ENCODE assay signal across 13 cellular contexts in the genomic region with DNA sequence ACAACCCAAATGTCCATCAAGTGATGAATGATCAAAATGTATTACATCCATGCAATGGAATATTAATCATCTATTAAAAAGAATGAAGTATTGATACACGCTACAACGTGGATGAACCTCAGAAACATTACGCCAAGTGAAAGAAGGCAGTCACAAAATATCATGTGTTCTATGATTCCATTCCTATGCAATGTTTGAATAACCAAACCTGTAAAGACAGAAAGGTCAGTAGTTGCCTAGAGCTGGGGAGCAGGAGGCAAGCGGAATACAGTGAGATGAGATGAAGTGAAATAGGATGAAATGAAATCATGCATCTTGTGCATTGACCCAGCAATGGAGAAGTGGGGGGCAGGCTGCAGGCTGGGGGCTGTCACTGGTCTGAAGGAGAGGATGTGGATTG. TPM values are rescaled to one million over a fixed set of nuclear protein-coding genes. Genes with fewer than 3 reads are reported as not detected.
DNase-seq lines count a peak whose midpoint lies in the region; ATAC-seq and TF ChIP-seq lines count a peak whose summit lies in the region.
"Had no signal": no experiment of that assay in that cellular context is flagged by ENCODE, and none has a peak within 500 bp of the region (broad histone marks: within the 10 kb centered on the region; RNA-seq: fewer than 3 reads in every experiment).

No MANE protein-coding gene starts in this region.

- H3K27ac Mint-ChIP-seq in CD8-positive, alpha-beta memory T cell = peak overlapping the region; percentile 79 to 98 (median 96)
- peak overlapping the region; percentile 98 for H3K27ac Mint-ChIP-seq in activated T-helper 17 cell treated with anti-CD3 and anti-CD28 coated beads, Interleukin-2, amount 50 U/mL, for 72 hours
- H3K27ac Mint-ChIP-seq: H9, IgD-negative memory B cell had no signal

- H3K36me3 ChIP-seq in CD8-positive, alpha-beta memory T cell (ENCODE audit: insufficient read depth, low read length) = no peaks in the 10 kb centered on the region
- no peaks in the 10 kb centered on the region for H3K36me3 ChIP-seq in MM.1S (replicated peaks; ENCODE audit: insufficient read depth, low read length)
- H3K36me3 ChIP-seq: adrenal gland had no signal

- H3K27ac ChIP-seq in AG04450 (ENCODE audit: low read depth, low read length) (peak overlapping the region; percentile 81), MM.1S (ENCODE audit: low read length) (no peak overlapping the region)
- H3K27ac ChIP-seq in CD8-positive, alpha-beta memory T cell (ENCODE audit: low read depth, low read length) = no peak overlapping the region
- H3K27ac ChIP-seq: adrenal gland had no signal

- H3K36me3 Mint-ChIP-seq in CD8-positive, alpha-beta memory T cell = no peaks in the 10 kb centered on the region
- H3K36me3 Mint-ChIP-seq in activated T-helper 17 cell treated with anti-CD3 and anti-CD28 coated beads, Interleukin-2, amount 50 U/mL, for 72 hours (ENCODE audit: low read depth) = peaks cover 60% of the 10 kb centered on the region

- peak overlapping the region in 6 of 7 donors; percentile 7 to 91 (median 70) for H3K4me3 Mint-ChIP-seq in CD8-positive, alpha-beta memory T cell
- H3K4me3 Mint-ChIP-seq in activated T-helper 17 cell treated with anti-CD3 and anti-CD28 coated beads, Interleukin-2, amount 50 U/mL, for 72 hours = peak overlapping the region; percentile 93
- H3K4me3 Mint-ChIP-seq: H9 had no signal

- ATAC-seq in activated T-helper 17 cell treated with anti-CD3 and anti-CD28 coated beads, Interleukin-2, amount 50 U/mL, for 72 hours (replicated peaks) = no peak
- no peak for ATAC-seq in HG03045 (IDR thresholded peaks at IDR 0.05; ENCODE audit: unreplicated experiment)

- H3K79me2 ChIP-seq in MM.1S (ENCODE audit: low read length) = no peaks in the 10 kb centered on the region

- H3K4me1 Mint-ChIP-seq in CD8-positive, alpha-beta memory T cell = peaks cover 79 to 92% (median 92%) of the 10 kb centered on the region in 3 donors
- H3K4me1 Mint-ChIP-seq in activated T-helper 17 cell treated with anti-CD3 and anti-CD28 coated beads, Interleukin-2, amount 50 U/mL, for 72 hours = peaks cover 69% of the 10 kb centered on the region

- H3K4me3 ChIP-seq in AG04450 (ENCODE audit: low read depth, low read length) (no peak overlapping the region), MM.1S (ENCODE audit: low read length) (no peak overlapping the region)
- no peak overlapping the region for H3K4me3 ChIP-seq in CD8-positive, alpha-beta memory T cell (ENCODE audit: low read length)
- H3K4me3 ChIP-seq: adrenal gland had no signal

- no peak overlapping the region for H3K4me2 ChIP-seq in MM.1S (ENCODE audit: low read depth, low read length)

- no peaks in the 10 kb centered on the region for H4K20me1 ChIP-seq in MM.1S (ENCODE audit: insufficient read depth, low read length)

- POLR2A ChIA-PET in AG04450 (lab: Yijun Ruan, JAX) = interaction anchor here (0.6 to 1.5 kb wide), 3 partner anchors 18 to 253 kb away, joined by 3 to 5 read pairs (median 3); a partner anchor contains a TSS
- POLR2A ChIA-PET in CD8-positive, alpha-beta memory T cell (lab: Charles Lee) = no interaction called here

- H3K9me3 ChIP-seq in AG04450 (ENCODE audit: control insufficient read depth, insufficient read depth, low read length) (no peaks in the 10 kb centered on the region), MM.1S (replicated peaks; ENCODE audit: insufficient read depth, low read length) (no peaks in the 10 kb centered on the region)
- H3K9me3 ChIP-seq in CD8-positive, alpha-beta memory T cell (ENCODE audit: low read length) = no peaks in the 10 kb centered on the region
- H3K9me3 ChIP-seq: adrenal gland had no signal

- H3K9me3 Mint-ChIP-seq in CD8-positive, alpha-beta memory T cell = no peaks in the 10 kb centered on the region
- no peaks in the 10 kb centered on the region for H3K9me3 Mint-ChIP-seq in activated T-helper 17 cell treated with anti-CD3 and anti-CD28 coated beads, Interleukin-2, amount 50 U/mL, for 72 hours
- H3K9me3 Mint-ChIP-seq: H9 had no signal

- H3K27me3 ChIP-seq in AG04450 (ENCODE audit: control insufficient read depth, insufficient read depth, low read length) = no peaks in the 10 kb centered on the region
- no peaks in the 10 kb centered on the region for H3K27me3 ChIP-seq in CD8-positive, alpha-beta memory T cell (ENCODE audit: insufficient read depth, low read length, poor library complexity, severe bottlenecking)
- H3K27me3 ChIP-seq in MM.1S (replicated peaks; ENCODE audit: insufficient read depth, low read length) = peaks cover 41% of the 10 kb centered on the region

- H3F3A ChIP-seq in MM.1S (ENCODE audit: insufficient read depth, low read length) = peaks cover 7% of the 10 kb centered on the region; the same call in 1 of the 2 replicates

- DNase-seq in AG04450 (ENCODE audit: low read depth, low spot score) = no peak
- no peak for DNase-seq in CD8-positive, alpha-beta memory T cell
- DNase-seq in foreskin melanocyte = peak; percentile 50
- DNase-seq in MM.1S = no peak
- no peak for DNase-seq in NCI-H82 (lab: John Stamatoyannopoulos, UW)
- no peak for DNase-seq in NCI-H526 treated with DMSO at 0.1 percent for 48 hours (lab: John Stamatoyannopoulos, UW)
- DNase-seq: adrenal gland, H9 had no signal

- TF ChIP-seq CTCF in AG04450 (IDR thresholded peaks at IDR 0.05; ENCODE audit: low read depth, low read length) = no peak
- no peak for TF ChIP-seq CTCF in MM.1S (IDR thresholded peaks at IDR 0.05; ENCODE audit: low read length)

- H3K9ac ChIP-seq in MM.1S (ENCODE audit: low read length) = no peak overlapping the region

- CTCF ChIA-PET in AG04450 (lab: Charles Lee) = interaction anchor here (0.9 to 6.1 kb wide), 4 partner anchors 10 to 312 kb away, joined by 3 to 83 read pairs (median 5); no protein-coding TSS in a partner anchor
- CTCF ChIA-PET in CD8-positive, alpha-beta memory T cell (lab: Charles Lee) = interaction anchor here (4.9 to 7.4 kb wide), 2 partner anchors 11 to 43 kb away, joined by 31 to 81 read pairs; no protein-coding TSS in a partner anchor

- H3K27me3 Mint-ChIP-seq in CD8-positive, alpha-beta memory T cell = peaks cover 0 to 4% of the 10 kb centered on the region in 2 donors
- H3K27me3 Mint-ChIP-seq in activated T-helper 17 cell treated with anti-CD3 and anti-CD28 coated beads, Interleukin-2, amount 50 U/mL, for 72 hours = no peaks in the 10 kb centered on the region

- H2AFZ ChIP-seq in MM.1S (ENCODE audit: low read length) = no peak overlapping the region

- no peaks in the 10 kb centered on the region for H3K9me2 ChIP-seq in MM.1S (replicated peaks; ENCODE audit: insufficient read depth, low read length)

- H3K4me1 ChIP-seq in CD8-positive, alpha-beta memory T cell (ENCODE audit: insufficient read depth, low read length) = peaks cover 83% of the 10 kb centered on the region
- peaks cover 38% of the 10 kb centered on the region for H3K4me1 ChIP-seq in MM.1S (ENCODE audit: low read length)
- H3K4me1 ChIP-seq: adrenal gland had no signal

RNA-seq across cellular contexts. Expression of a gene that starts 17.9 kb away (rescaled TPM):
- polyA plus RNA-seq in AG04450 (2011; rRNA removed) = 1,384 and 2,107 TPM in 2 replicates
- polyA minus RNA-seq in AG04450 (2011; rRNA and poly(A)+ RNA removed) = 2,516 and 3,153 TPM in 2 replicates
- total RNA-seq in CD8-positive, alpha-beta memory T cell = 1 to 10 TPM; 7.0 to 9.5 TPM
- polyA plus RNA-seq in CD8-positive, alpha-beta memory T cell = 0.56 TPM
- total RNA-seq in activated T-helper 17 cell treated with anti-CD3 and anti-CD28 coated beads, Interleukin-2, amount 50 U/mL, for 72 hours = 10 to 100 TPM; 10.6 to 30.7 TPM
- total RNA-seq: endothelial cell of umbilical vein had no signal
- polyA plus RNA-seq: IgD-negative memory B cell had no signal

RNA-seq across cellular contexts. Expression of a gene that starts 55.2 kb away (rescaled TPM):
- polyA plus RNA-seq in AG04450 (2011; rRNA removed) = 15.5 and 15.6 TPM in 2 replicates
- 29.5 and 33.7 TPM in 2 replicates for polyA minus RNA-seq in AG04450 (2011; rRNA and poly(A)+ RNA removed)
- not detected for total RNA-seq in CD8-positive, alpha-beta memory T cell
- polyA plus RNA-seq in CD8-positive, alpha-beta memory T cell = not detected
- not detected for total RNA-seq in activated T-helper 17 cell treated with anti-CD3 and anti-CD28 coated beads, Interleukin-2, amount 50 U/mL, for 72 hours
- total RNA-seq: activated CD8-positive, alpha-beta memory T cell treated with anti-CD3 and anti-CD28 coated beads for 36 hours; endothelial cell of umbilical vein had no signal
- polyA plus RNA-seq: endothelial cell of umbilical vein, IgD-negative memory B cell had no signal
